ENCODE assay signal across 20 cellular contexts in the genomic region with DNA sequence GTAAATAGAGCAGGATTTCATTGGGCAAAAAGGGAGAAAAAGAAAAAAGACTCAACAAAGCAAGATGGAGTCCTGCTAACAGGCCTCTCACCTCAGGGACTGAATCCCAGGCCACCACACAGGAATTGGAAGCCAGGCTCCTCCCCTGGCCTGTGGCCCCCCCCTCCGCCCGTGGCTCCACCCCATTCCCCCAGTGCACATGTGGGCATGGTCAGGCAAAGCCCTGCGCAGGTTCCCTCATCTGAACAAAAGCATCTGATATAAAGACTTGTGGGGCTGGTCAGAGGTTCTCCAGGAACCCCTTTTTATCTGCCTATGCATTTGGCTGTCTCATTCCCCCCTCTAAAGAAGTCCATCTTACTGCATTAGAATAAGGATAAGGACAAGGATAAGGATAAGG.
"Had no signal": no experiment of that assay in that cellular context is flagged by ENCODE, and none has a peak within 500 bp of the region (broad histone marks: within the 10 kb centered on the region; RNA-seq: fewer than 3 reads in every experiment).

No MANE protein-coding gene starts in this region.

- H3K9ac ChIP-seq: SK-N-SH had no signal

- H3K9me2 ChIP-seq: SK-N-SH had no signal

- H3K4me2 ChIP-seq: SK-N-SH had no signal

- H3K27ac ChIP-seq: RWPE1 had no signal

- H3K9me3 ChIP-seq: MG63, SK-N-SH had no signal

- H3K27me3 ChIP-seq: MG63 had no signal

- H3K4me3 ChIP-seq: MG63 had no signal

- H3K36me3 ChIP-seq: MG63 had no signal

- DNase-seq: Karpas-422, KG1, MG63, NCI-H1092 treated with DMSO at 0.1 percent for 48 hours, NCI-H1436, NCI-H187, NCI-H2029, NCI-H2081 treated with DMSO at 0.1 percent for 48 hours, NCI-H2171 treated with DMSO at 0.1 percent for 48 hours, NCI-H345, NCI-H510A, NCI-H524 treated with DMSO at 0.1 percent for 48 hours, NCI-H69, NCI-H774, PC-3, SHP77, SK-N-SH, SW 1271 had no signal

- ATAC-seq: Panc1, PC-3 had no signal
